32 cellular contexts compared by ENCODE assay signal in the genomic region with DNA sequence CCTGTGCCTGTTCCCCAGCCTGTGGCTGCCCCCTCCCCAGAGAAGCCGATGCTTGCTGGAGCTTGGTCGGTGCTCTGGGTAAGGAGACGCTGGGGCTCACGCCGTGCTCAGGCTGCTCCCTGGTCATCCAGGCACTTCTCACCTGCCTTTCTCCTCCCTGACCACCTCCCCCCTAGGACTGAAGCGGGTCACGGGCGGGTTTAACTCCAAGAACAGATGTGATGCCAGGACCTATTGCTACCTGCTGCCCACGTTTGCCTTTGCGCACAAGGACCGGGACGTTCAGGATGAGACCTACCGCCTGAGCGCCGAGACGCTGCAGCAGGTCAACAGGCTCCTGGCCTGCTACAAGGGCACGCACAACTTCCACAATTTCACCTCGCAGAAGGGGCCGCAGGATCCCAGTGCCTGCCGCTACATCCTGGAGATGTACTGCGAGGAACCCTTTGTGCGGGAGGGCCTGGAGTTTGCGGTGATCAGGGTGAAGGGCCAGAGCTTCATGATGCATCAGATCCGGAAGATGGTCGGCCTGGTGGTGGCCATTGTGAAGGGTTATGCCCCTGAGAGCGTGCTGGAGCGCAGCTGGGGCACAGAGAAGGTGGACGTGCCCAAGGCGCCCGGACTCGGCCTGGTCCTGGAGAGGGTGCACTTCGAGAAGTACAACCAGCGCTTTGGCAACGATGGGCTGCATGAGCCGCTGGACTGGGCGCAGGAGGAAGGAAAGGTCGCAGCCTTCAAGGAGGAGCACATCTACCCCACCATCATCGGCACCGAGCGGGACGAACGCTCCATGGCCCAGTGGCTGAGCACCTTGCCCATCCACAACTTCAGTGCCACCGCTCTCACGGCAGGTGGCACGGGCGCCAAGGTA. TPM values are rescaled to one million over a fixed set of nuclear protein-coding genes. Genes with fewer than 3 reads are reported as not detected.
A peak's percentile ranks its signal among the peaks of the same experiment; 100 is the strongest.
DNase-seq lines count a peak whose midpoint lies in the region; ATAC-seq, FAIRE-seq and TF ChIP-seq lines count a peak whose summit lies in the region.
"Had no signal": no experiment of that assay in that cellular context is flagged by ENCODE, and none has a peak within 500 bp of the region (broad histone marks: within the 10 kb centered on the region; RNA-seq: fewer than 3 reads in every experiment).

No MANE protein-coding gene starts in this region.

- POLR2A ChIA-PET in H1 (lab: Charles Lee; ENCODE audit: partially characterized antibody) = interaction anchor here (1.1 to 3.5 kb wide), 5 partner anchors 9 to 16 kb away, joined by 3 to 23 read pairs (median 6); partner anchors contain the start of genes EP400 and PUS1
- POLR2A ChIA-PET in PC-3 (lab: Charles Lee; ENCODE audit: unreplicated experiment) = no interaction called here

- H3K4me2 ChIP-seq in H1 (ENCODE audit: insufficient read depth in 1 of 2, low read depth in 2 of 2, low read length in 2 of 2) = no peak overlapping the region
- H3K4me2 ChIP-seq in neuronal stem cell (ENCODE audit: insufficient read depth, low read length, poor library complexity, severe bottlenecking) = no peak overlapping the region
- H3K4me2 ChIP-seq in hepatocyte = no peak overlapping the region
- no peak overlapping the region for H3K4me2 ChIP-seq in PC-3 (ENCODE audit: low read length)

- H3K56ac ChIP-seq in H1 (replicated peaks; ENCODE audit: insufficient read length, low read depth, low read length) = peak overlapping the region; percentile 30

- H3K27ac ChIP-seq in left ventricle myocardium inferior (replicated peaks) (no peak overlapping the region), H1 (ENCODE audit: low read depth, low read length) (no peak overlapping the region), neuronal stem cell (replicated peaks; ENCODE audit: low read length) (no peak overlapping the region), hepatocyte (no peak overlapping the region), PC-3 (ENCODE audit: low read length) (no peak overlapping the region), colonic mucosa (no peak overlapping the region)
- H3K27ac ChIP-seq: ascending aorta, gastroesophageal sphincter, right lobe of liver, thoracic aorta had no signal

- 96% methylated on average over 46 of the region's 46 CpGs; no CpG with 5 or more reads in 1 of the 2 experiments for WGBS in H1 (ENCODE audit: extremely low coverage in 1 of 2, insufficient coverage in 1 of 2, insufficient read length in 1 of 2, insufficient replicate concordance in 2 of 2, low coverage in 1 of 2, low lambda C conversion rate in 2 of 2, missing lambda C conversion rate in 1 of 2), 2 experiments
- WGBS in neuronal stem cell (ENCODE audit: extremely low coverage in 2 of 2, insufficient read length in 2 of 2, insufficient replicate concordance in 1 of 2), 2 donors = no CpG with 5 or more reads among the region's 46 CpGs
- 99% methylated on average over 45 of the region's 46 CpGs for WGBS in hepatocyte (ENCODE audit: low lambda C conversion rate, missing lambda C conversion rate)

- H3K18ac ChIP-seq in H1 (ENCODE audit: extremely low read depth, low read length) (no peak overlapping the region), neuronal stem cell (ENCODE audit: low read length) (no peak overlapping the region)

- DNase-seq in Right ventricle myocardium superior (peak; percentile 27), left ventricle myocardium inferior (no peak), H1 (ENCODE audit: low read depth in 1 of 2, low spot score in 2 of 2) (no peak), neuronal stem cell (ENCODE audit: low spot score) (no peak), NCI-H146 (lab: John Stamatoyannopoulos, UW) (no peak), hepatocyte (ENCODE audit: low spot score) (no peak), PC-3 (no peak), colonic mucosa (no peak)
- DNase-seq: activated CD4-positive, alpha-beta T cell treated with anti-CD3 and anti-CD28 coated beads, Interleukin-2, amount 10 ng/mL, durations not matched to agents 7 days and 5 days; activated T-cell treated with anti-CD3 and anti-CD28 coated beads, Interleukin-2, amount 50 U/mL, for 72 hours; central memory CD4-positive, alpha-beta T cell; hippocampal formation; immature natural killer cell; mucosa of descending colon; NCI-H1092 treated with DMSO at 0.1 percent for 48 hours; NCI-H187 treated with DMSO at 0.1 percent for 48 hours; NCI-H2171 treated with DMSO at 0.1 percent for 48 hours; NCI-H524 treated with DMSO at 0.1 percent for 48 hours; NK-92 treated with Interleukin-12 subunit alpha and Interleukin-12 subunit beta, amount 100 ng/mL, for 24 hours; right lobe of liver; SIG-M5; stimulated activated naive CD4-positive, alpha-beta T cell treated with Interleukin-2 at 50 U/mL for 16 hours; SW 1271; T1000 had no signal

- ATAC-seq in Right ventricle myocardium superior (ENCODE audit: poor library complexity) (no peak), PC-3 (no peak)
- ATAC-seq: activated T-cell treated with anti-CD3 and anti-CD28 coated beads, Interleukin-2, amount 50 U/mL, for 72 hours; CD8-positive, alpha-beta T cell; gastroesophageal sphincter; mucosa of descending colon; Panc1 had no signal

- intact Hi-C loops in Right ventricle myocardium superior (cut with DNase I) = loop anchor here (10.0 kb wide), 1 partner anchor 107 kb away; no protein-coding TSS in a partner anchor
- intact Hi-C loops in left ventricle myocardium inferior (cut with micrococcal nuclease) = no loop called here
- intact Hi-C loops in PC-3 (cut with micrococcal nuclease) = no loop called here
- intact Hi-C loops in colonic mucosa (cut with DNase I) = loop anchor here (10.0 kb wide), 2 partner anchors 47 to 87 kb away; partner anchors contain the start of gene ULK1

- 0 out of 2 replicates have a peak overlapping the region, but pooled peaks have one; percentile 9 for H2BK12ac ChIP-seq in H1 (ENCODE audit: low read depth, low read length)
- H2BK12ac ChIP-seq in neuronal stem cell (ENCODE audit: low read length) = no peak overlapping the region

- H4K20me1 ChIP-seq in H1 (replicated peaks in 1 of 2; ENCODE audit: control insufficient read depth in 1 of 2, insufficient read depth in 2 of 2, low read length in 2 of 2) (peaks cover 0 to 18% of the 10 kb centered on the region in 2 experiments), hepatocyte (ENCODE audit: insufficient read depth, poor library complexity, severe bottlenecking) (no peaks in the 10 kb centered on the region), PC-3 (ENCODE audit: low read length) (no peaks in the 10 kb centered on the region)

- H4K91ac ChIP-seq in H1 (replicated peaks; ENCODE audit: insufficient read length, low read length) (no peak overlapping the region), neuronal stem cell (ENCODE audit: low read depth, low read length, poor library complexity) (no peak overlapping the region)

- no peak overlapping the region for H3K9ac ChIP-seq in H1 (replicated peaks in 1 of 4; ENCODE audit: extremely low read depth in 1 of 4, low read depth in 3 of 4, low read length in 3 of 4)
- H3K9ac ChIP-seq in neuronal stem cell (ENCODE audit: low read depth, low read length, poor library complexity) = peak overlapping the region; percentile 21
- no peak overlapping the region for H3K9ac ChIP-seq in PC-3 (ENCODE audit: low read length)
- no peak overlapping the region for H3K9ac ChIP-seq in colonic mucosa (ENCODE audit: low read depth in 2 of 2, low read length in 2 of 2)

- no peak for FAIRE-seq in H1 (lab: Jason Lieb, UNC)
- FAIRE-seq: GM19239 had no signal

- H4K5ac ChIP-seq in H1 (ENCODE audit: insufficient read length, low read depth, low read length) = no peak overlapping the region

- no peaks in the 10 kb centered on the region for H3K9me3 ChIP-seq in left ventricle myocardium inferior (replicated peaks)
- no peaks in the 10 kb centered on the region for H3K9me3 ChIP-seq in H1 (ENCODE audit: insufficient read depth in 2 of 2, low read depth in 1 of 2, low read length in 1 of 2)
- H3K9me3 ChIP-seq in neuronal stem cell (replicated peaks in 1 of 2; ENCODE audit: control insufficient read depth in 2 of 2, insufficient read depth in 1 of 2, low read depth in 1 of 2, low read length in 2 of 2) = peaks cover 0 to 4% of the 10 kb centered on the region in 2 donors
- no peaks in the 10 kb centered on the region for H3K9me3 ChIP-seq in hepatocyte (ENCODE audit: low read depth)
- H3K9me3 ChIP-seq in PC-3 (ENCODE audit: low read length) = no peaks in the 10 kb centered on the region
- H3K9me3 ChIP-seq in colonic mucosa = no peaks in the 10 kb centered on the region
- H3K9me3 ChIP-seq: ascending aorta, gastroesophageal sphincter, mucosa of descending colon, right lobe of liver, thoracic aorta had no signal

- H2AFZ ChIP-seq in H1 (ENCODE audit: low read length) (no peak overlapping the region), neuronal stem cell (ENCODE audit: low read length) (no peak overlapping the region), hepatocyte (no peak overlapping the region), PC-3 (ENCODE audit: low read length) (no peak overlapping the region)

- TF ChIP-seq CTCF in left ventricle myocardium inferior (IDR thresholded peaks at IDR 0.05; ENCODE audit: borderline replicate concordance) (no peak), H1 (IDR thresholded peaks at IDR 0.05; ENCODE audit: control extremely low read depth in 1 of 3, insufficient read depth in 1 of 3, low read depth in 1 of 3, low read length in 3 of 3) (no peak), hepatocyte (IDR thresholded peaks at IDR 0.05; ENCODE audit: poor library complexity) (no peak), PC-3 (conservative IDR thresholded peaks at IDR 0.05; ENCODE audit: low read depth, low read length) (no peak), colonic mucosa (IDR thresholded peaks at IDR 0.05) (no peak)

- no peaks in the 10 kb centered on the region for H3K4me1 ChIP-seq in left ventricle myocardium inferior
- H3K4me1 ChIP-seq in H1 (replicated peaks in 1 of 4; ENCODE audit: control insufficient read depth in 3 of 4, insufficient read depth in 4 of 4, low read length in 3 of 4) = no peaks in the 10 kb centered on the region
- no peaks in the 10 kb centered on the region for H3K4me1 ChIP-seq in neuronal stem cell (ENCODE audit: control insufficient read depth in 2 of 2, insufficient read depth in 1 of 2, low read depth in 1 of 2, low read length in 2 of 2)
- H3K4me1 ChIP-seq in hepatocyte (ENCODE audit: insufficient read depth) = no peaks in the 10 kb centered on the region
- no peaks in the 10 kb centered on the region for H3K4me1 ChIP-seq in PC-3 (ENCODE audit: insufficient read depth, low read length)
- no peaks in the 10 kb centered on the region for H3K4me1 ChIP-seq in colonic mucosa
- H3K4me1 ChIP-seq: ascending aorta, gastroesophageal sphincter, right lobe of liver had no signal

- CTCF ChIA-PET in H1 (lab: Charles Lee; ENCODE audit: partially characterized antibody) (no interaction called here), PC-3 (lab: Charles Lee) (no interaction called here)

- H2BK5ac ChIP-seq in H1 (ENCODE audit: low read depth, low read length) (0 out of 2 replicates have a peak overlapping the region, but pooled peaks have one; percentile 24), neuronal stem cell (ENCODE audit: low read length) (peak overlapping the region; percentile 66)

- peak in 1 of 2 experiments; percentile 63; a peak in 1 of 3 replicates for TF ChIP-seq POLR2A in H1 (IDR thresholded peaks at IDR 0.05; ENCODE audit: control extremely low read depth in 1 of 2, low read depth in 2 of 2, low read length in 2 of 2)

- H3K79me1 ChIP-seq in H1 (ENCODE audit: low read depth, low read length) = no peaks in the 10 kb centered on the region
- peaks cover 6% of the 10 kb centered on the region for H3K79me1 ChIP-seq in neuronal stem cell (ENCODE audit: low read depth, low read length)

- no peaks in the 10 kb centered on the region for H3K9me2 ChIP-seq in hepatocyte (replicated peaks; ENCODE audit: insufficient read depth)
- H3K9me2 ChIP-seq in PC-3 (replicated peaks; ENCODE audit: low read length) = no peaks in the 10 kb centered on the region

- TF ChIP-seq EP300 in H1 (IDR thresholded peaks at IDR 0.05; ENCODE audit: borderline replicate concordance in 1 of 2, low read depth in 2 of 2, low read length in 2 of 2) = no peak

- H3K79me2 ChIP-seq in H1 (ENCODE audit: control insufficient read depth in 1 of 2, insufficient read depth in 2 of 2, low read length in 2 of 2) = no peaks in the 10 kb centered on the region
- H3K79me2 ChIP-seq in hepatocyte = no peaks in the 10 kb centered on the region
- no peaks in the 10 kb centered on the region for H3K79me2 ChIP-seq in PC-3 (ENCODE audit: low read length)

- no peak overlapping the region for H2BK15ac ChIP-seq in H1 (ENCODE audit: low read length)
- no peak overlapping the region for H2BK15ac ChIP-seq in neuronal stem cell (ENCODE audit: low read length)

- no peak overlapping the region for H3K14ac ChIP-seq in H1 (ENCODE audit: insufficient read length)
- H3K14ac ChIP-seq in neuronal stem cell (ENCODE audit: low read length) = no peak overlapping the region

- no peak overlapping the region for H3K4ac ChIP-seq in H1 (replicated peaks; ENCODE audit: insufficient read length, low read depth, low read length)
- no peak overlapping the region for H3K4ac ChIP-seq in neuronal stem cell (ENCODE audit: low read length)

- H3K23ac ChIP-seq in H1 (ENCODE audit: insufficient read length) = no peak overlapping the region
- H3K23ac ChIP-seq in neuronal stem cell (ENCODE audit: low read depth, low read length, poor library complexity) = peak overlapping the region; percentile 73

- no TSS peak for BruUV-seq in PC-3 (replicated peaks; lab: Mats Ljungman, UMichigan)

- H2BK20ac ChIP-seq in H1 (ENCODE audit: low read length) = no peak overlapping the region

- H3K36me3 ChIP-seq in left ventricle myocardium inferior (peaks cover 46% of the 10 kb centered on the region), H1 (ENCODE audit: control insufficient read depth in 2 of 4, insufficient read depth in 4 of 4, low read length in 3 of 4) (peaks cover 21 to 60% (median 47%) of the 10 kb centered on the region in 4 experiments), neuronal stem cell (replicated peaks in 1 of 2; ENCODE audit: control insufficient read depth in 2 of 2, insufficient read depth in 2 of 2, low read length in 2 of 2) (peaks cover 38 to 77% of the 10 kb centered on the region in 2 donors), hepatocyte (replicated peaks; ENCODE audit: insufficient read depth, low read depth) (no peaks in the 10 kb centered on the region), PC-3 (ENCODE audit: low read depth, low read length) (peaks cover 50% of the 10 kb centered on the region), colonic mucosa (no peaks in the 10 kb centered on the region)

- no peaks in the 10 kb centered on the region for H3K23me2 ChIP-seq in H1 (ENCODE audit: low read depth, low read length)

- H3K27me3 ChIP-seq in left ventricle myocardium inferior (ENCODE audit: low read depth) (no peaks in the 10 kb centered on the region), H1 (replicated peaks in 1 of 4; ENCODE audit: control insufficient read depth in 3 of 4, extremely low read depth in 1 of 4, insufficient read depth in 3 of 4, low read length in 3 of 4) (no peaks in the 10 kb centered on the region), neuronal stem cell (ENCODE audit: control insufficient read depth in 3 of 3, insufficient read depth in 3 of 3, low read depth in 1 of 3, low read length in 3 of 3) (peaks cover 0 to 2% (median 0%) of the 10 kb centered on the region in 3 experiments), hepatocyte (no peaks in the 10 kb centered on the region), PC-3 (ENCODE audit: low read length) (no peaks in the 10 kb centered on the region), colonic mucosa (no peaks in the 10 kb centered on the region)
- H3K27me3 ChIP-seq: ascending aorta, dorsolateral prefrontal cortex, gastroesophageal sphincter, right lobe of liver had no signal

- no peaks in the 10 kb centered on the region for H3F3A ChIP-seq in PC-3 (ENCODE audit: low read length, unreplicated experiment)

- H2BK120ac ChIP-seq in H1 (replicated peaks; ENCODE audit: low read depth, low read length) (no peak overlapping the region), neuronal stem cell (ENCODE audit: low read depth, low read length) (no peak overlapping the region)

- H3K4me3 ChIP-seq in left ventricle myocardium inferior (no peak overlapping the region), H1 (ENCODE audit: extremely low read depth in 1 of 4, insufficient read depth in 2 of 4, low read depth in 3 of 4, low read length in 4 of 4) (no peak overlapping the region), neuronal stem cell (ENCODE audit: low read length in 2 of 2) (peak overlapping the region in 1 of 2 donors; percentile 20), hepatocyte (no peak overlapping the region), PC-3 (ENCODE audit: low read length) (no peak overlapping the region), colonic mucosa (no peak overlapping the region)
- H3K4me3 ChIP-seq: ascending aorta, dorsolateral prefrontal cortex, gastroesophageal sphincter, lung, mucosa of descending colon, right lobe of liver, thoracic aorta had no signal

- H2AK5ac ChIP-seq in H1 (ENCODE audit: low read depth, low read length) (no peak overlapping the region), neuronal stem cell (ENCODE audit: low read depth, low read length) (no peak overlapping the region)

- no peak for TF ChIP-seq RAD21 in H1 (IDR thresholded peaks at IDR 0.05 in 1 of 2, conservative IDR thresholded peaks at IDR 0.05 in 1 of 2; ENCODE audit: low read depth in 2 of 2, low read length in 2 of 2)

- H4K8ac ChIP-seq in H1 (ENCODE audit: extremely low read depth, insufficient read depth, low read length) = no peak overlapping the region
- H4K8ac ChIP-seq in neuronal stem cell (ENCODE audit: low read depth, low read length) = no peak overlapping the region

RNA-seq across cellular contexts. Expression of gene EP400, which starts 8.4 kb away (rescaled TPM):
- 12.3 TPM for total RNA-seq in Right ventricle myocardium superior
- 15.3 TPM for total RNA-seq in left ventricle myocardium inferior
- 69.6 and 69.7 TPM in 2 replicates for total RNA-seq in H1 (2021; fragmentation: NEBNext Ultra II Directional; extraction: Animal tissue kit (Norgen Biotek cat#: 25700))
- polyA plus RNA-seq in H1 (2011; rRNA removed) = 13.1 and 16.2 TPM in 2 replicates
- 9.9 TPM for polyA plus RNA-seq in H1 (2011; cell fraction: cytosol; rRNA removed)
- polyA plus RNA-seq in H1 (2011; cell fraction: nucleus; rRNA removed) = 43.9 TPM
- polyA plus RNA-seq in H1 (2012, experiment 1 of 2) = 41.3 to 47.5 TPM (median 44.4 TPM) in 4 replicates
- polyA plus RNA-seq in H1 (2012, experiment 2 of 2) = 14.9 TPM
- 29.6 TPM for polyA plus RNA-seq in H1 (2013, experiment 1 of 2)
- polyA plus RNA-seq in H1 (2013, experiment 2 of 2) = 24.5 TPM
- polyA minus RNA-seq in H1 (2011; rRNA and poly(A)+ RNA removed) = 22.0 and 23.0 TPM in 2 replicates
- 27.4 TPM for polyA minus RNA-seq in H1 (2011; cell fraction: cytosol; rRNA and poly(A)+ RNA removed)
- 33.5 TPM for polyA minus RNA-seq in H1 (2011; cell fraction: nucleus; rRNA and poly(A)+ RNA removed)
- 20.4 TPM for polyA plus RNA-seq in neuronal stem cell (2013, experiment 1 of 2)
- 21.2 TPM for polyA plus RNA-seq in neuronal stem cell (2013, experiment 2 of 2)
- 9.5 and 12.3 TPM in 2 replicates for total RNA-seq in hepatocyte
- polyA plus RNA-seq in hepatocyte = 10.3 and 15.1 TPM in 2 replicates
- total RNA-seq in PC-3 (2014; rRNA removed) = 20.2 and 30.5 TPM in 2 replicates
- 10 to 100 TPM; 23.3 to 39.0 TPM for total RNA-seq in colonic mucosa

RNA-seq across cellular contexts. Expression of gene PUS1, which starts 12.3 kb away (rescaled TPM):
- 5.8 TPM for total RNA-seq in Right ventricle myocardium superior
- 7.7 TPM for total RNA-seq in left ventricle myocardium inferior
- 81.2 and 82.5 TPM in 2 replicates for total RNA-seq in H1 (2021; fragmentation: NEBNext Ultra II Directional; extraction: Animal tissue kit (Norgen Biotek cat#: 25700))
- polyA plus RNA-seq in H1 (2011; rRNA removed) = 48.1 and 65.7 TPM in 2 replicates
- polyA plus RNA-seq in H1 (2011; cell fraction: cytosol; rRNA removed) = 74.1 TPM
- polyA plus RNA-seq in H1 (2011; cell fraction: nucleus; rRNA removed) = 85.2 TPM
- polyA plus RNA-seq in H1 (2012, experiment 1 of 2) = 57.7 to 80.3 TPM (median 73.5 TPM) in 4 replicates
- polyA plus RNA-seq in H1 (2012, experiment 2 of 2) = 51.6 TPM
- 42.1 TPM for polyA plus RNA-seq in H1 (2013, experiment 1 of 2)
- 42.7 TPM for polyA plus RNA-seq in H1 (2013, experiment 2 of 2)
- 28.4 and 37.6 TPM in 2 replicates for polyA minus RNA-seq in H1 (2011; rRNA and poly(A)+ RNA removed)
- 50.9 TPM for polyA minus RNA-seq in H1 (2011; cell fraction: cytosol; rRNA and poly(A)+ RNA removed)
- polyA minus RNA-seq in H1 (2011; cell fraction: nucleus; rRNA and poly(A)+ RNA removed) = 40.6 TPM
- 10.3 TPM for polyA plus RNA-seq in neuronal stem cell (2013, experiment 1 of 2)
- 8.8 TPM for polyA plus RNA-seq in neuronal stem cell (2013, experiment 2 of 2)
- 8.9 and 10.7 TPM in 2 replicates for total RNA-seq in hepatocyte
- 10.2 and 10.6 TPM in 2 replicates for polyA plus RNA-seq in hepatocyte
- total RNA-seq in PC-3 (2014; rRNA removed) = 74.0 TPM in 2 replicates
- 10 to 100 TPM; 16.0 to 58.9 TPM for total RNA-seq in colonic mucosa

RNA-seq across cellular contexts. Expression of gene ULK1, which starts 46.9 kb away (rescaled TPM):
- total RNA-seq in Right ventricle myocardium superior = 49.8 TPM
- 57.4 TPM for total RNA-seq in left ventricle myocardium inferior
- total RNA-seq in H1 (2021; fragmentation: NEBNext Ultra II Directional; extraction: Animal tissue kit (Norgen Biotek cat#: 25700)) = 44.1 and 48.5 TPM in 2 replicates
- polyA plus RNA-seq in H1 (2011; rRNA removed) = 13.0 and 26.4 TPM in 2 replicates
- 11.9 TPM for polyA plus RNA-seq in H1 (2011; cell fraction: cytosol; rRNA removed)
- polyA plus RNA-seq in H1 (2011; cell fraction: nucleus; rRNA removed) = 127 TPM
- 26.7 to 43.8 TPM (median 39.0 TPM) in 4 replicates for polyA plus RNA-seq in H1 (2012, experiment 1 of 2)
- polyA plus RNA-seq in H1 (2012, experiment 2 of 2) = 26.9 TPM
- 23.4 TPM for polyA plus RNA-seq in H1 (2013, experiment 1 of 2)
- 23.0 TPM for polyA plus RNA-seq in H1 (2013, experiment 2 of 2)
- 12.9 and 16.5 TPM in 2 replicates for polyA minus RNA-seq in H1 (2011; rRNA and poly(A)+ RNA removed)
- 29.4 TPM for polyA minus RNA-seq in H1 (2011; cell fraction: cytosol; rRNA and poly(A)+ RNA removed)
- 42.7 TPM for polyA minus RNA-seq in H1 (2011; cell fraction: nucleus; rRNA and poly(A)+ RNA removed)
- 21.6 TPM for polyA plus RNA-seq in neuronal stem cell (2013, experiment 1 of 2)
- polyA plus RNA-seq in neuronal stem cell (2013, experiment 2 of 2) = 22.4 TPM
- 9.4 and 9.8 TPM in 2 replicates for total RNA-seq in hepatocyte
- polyA plus RNA-seq in hepatocyte = 11.0 and 14.8 TPM in 2 replicates
- 15.7 and 29.5 TPM in 2 replicates for total RNA-seq in PC-3 (2014; rRNA removed)
- total RNA-seq in colonic mucosa = 10 to 100 TPM; 20.3 to 31.9 TPM

Comparison
In these comparisons a context has a peak if more than half of its experiments do, and no peak if none do; other contexts are left out.
1. intact Hi-C loops: an anchor here in Right ventricle myocardium superior (10.0 kb wide) and colonic mucosa (10.0 kb wide); none called in left ventricle myocardium inferior and PC-3.